ENCODE assay signal across 14 cellular contexts in the genomic region with DNA sequence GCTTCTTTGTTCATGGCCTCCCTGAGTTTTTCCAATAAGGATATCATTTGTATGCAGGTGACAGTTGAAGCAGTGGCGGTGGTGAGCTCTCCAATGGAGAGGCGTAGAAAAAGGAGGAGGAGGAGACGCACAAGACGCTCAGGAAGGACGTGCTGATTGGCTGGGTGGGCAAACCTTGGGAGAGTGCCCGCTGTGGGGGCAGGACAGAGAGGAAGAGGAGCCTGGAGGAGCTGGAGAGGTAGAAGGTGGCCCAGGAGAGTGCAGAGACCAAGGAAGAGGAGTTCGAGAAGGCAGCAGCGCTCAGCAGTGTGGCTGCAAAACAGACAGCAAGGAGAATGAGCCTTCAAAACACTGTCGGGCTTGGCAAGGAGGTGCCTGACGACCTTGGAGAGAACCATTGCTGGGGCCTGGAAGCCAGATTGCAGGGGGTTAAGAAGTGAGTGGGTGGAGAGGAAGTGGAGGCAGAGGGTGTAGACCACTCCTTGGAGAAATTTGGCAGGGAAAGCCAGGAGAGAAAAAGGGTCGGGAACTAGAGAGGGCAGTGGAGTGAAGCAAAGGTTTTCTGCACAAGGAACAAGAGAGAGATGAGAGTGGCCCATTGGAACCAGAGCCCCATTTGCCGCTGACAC. TPM values are rescaled to one million over a fixed set of nuclear protein-coding genes. Genes with fewer than 3 reads are reported as not detected.
DNase-seq lines count a peak whose midpoint lies in the region; ATAC-seq and TF ChIP-seq lines count a peak whose summit lies in the region.
"Had no signal": no experiment of that assay in that cellular context is flagged by ENCODE, and none has a peak within 500 bp of the region (broad histone marks: within the 10 kb centered on the region; RNA-seq: fewer than 3 reads in every experiment).

No MANE protein-coding gene starts in this region.

- 81% methylated on average over 12 of the region's 12 CpGs for WGBS in mesenchymal stem cell

- no peak for TF ChIP-seq CTCF in Caco-2 (IDR thresholded peaks at IDR 0.05; ENCODE audit: insufficient read depth in 1 of 2, low read depth in 1 of 2, low read length in 1 of 2, severe bottlenecking in 1 of 2, unreplicated experiment in 1 of 2)

- intact Hi-C loops in Caco-2 (cut with micrococcal nuclease; ENCODE audit: unreplicated experiment), result no loop called here
- intact Hi-C loops in naive thymus-derived CD4-positive, alpha-beta T cell (cut with micrococcal nuclease), result no loop called here

- H2AK5ac ChIP-seq in mesenchymal stem cell (ENCODE audit: low read length, severe bottlenecking), result no peak overlapping the region

- H3K9me3 Mint-ChIP-seq in Caco-2 (ENCODE audit: unreplicated experiment), result no peaks in the 10 kb centered on the region
- no peaks in the 10 kb centered on the region for H3K9me3 Mint-ChIP-seq in stimulated activated naive B cell treated with anti-CD40 and anti-IgM and Interleukin-4, amounts not matched to agents 10 μg/mL and 1 μg/mL and 100 μg/mL, for 72 hours
- H3K9me3 Mint-ChIP-seq in activated T-cell treated with anti-CD3 and anti-CD28 coated beads, Interleukin-2, amount 50 U/mL, for 24 hours, result no peaks in the 10 kb centered on the region
- H3K9me3 Mint-ChIP-seq in naive thymus-derived CD4-positive, alpha-beta T cell, result no peaks in the 10 kb centered on the region
- H3K9me3 Mint-ChIP-seq: activated T-helper 2 cell treated with anti-CD3 and anti-CD28 coated beads, Interferon-gamma antibody, Interleukin-2, Interleukin-4, amounts not matched to agents 10 μg/mL and 5 μg/mL and 100 μg/mL, durations not matched to agents 14 hours and 24 hours and 36 hours had no signal

- H2BK12ac ChIP-seq in mesenchymal stem cell (ENCODE audit: low read length in 2 of 2), result no peak overlapping the region

- BruUV-seq in Caco-2 (replicated peaks; lab: Mats Ljungman, UMichigan), result no TSS peak

- H3K36me3 ChIP-seq in Caco-2 (ENCODE audit: control insufficient read depth, insufficient read depth, low read length) (no peaks in the 10 kb centered on the region), adipocyte (ENCODE audit: control insufficient read depth, insufficient read depth, low read length, severe bottlenecking) (peaks cover 30% of the 10 kb centered on the region), mesenchymal stem cell (ENCODE audit: control insufficient read depth in 1 of 2, insufficient read depth in 2 of 2, low read depth in 1 of 2, low read length in 2 of 2) (peaks cover 43 to 55% of the 10 kb centered on the region in 2 experiments)
- no peaks in the 10 kb centered on the region for H3K36me3 ChIP-seq in naive thymus-derived CD4-positive, alpha-beta T cell (ENCODE audit: control insufficient read depth in 2 of 3, insufficient read depth in 3 of 3, low read length in 3 of 3)

- no peak overlapping the region for H2BK5ac ChIP-seq in mesenchymal stem cell (ENCODE audit: low read depth, low read length, poor library complexity, severe bottlenecking)

- ATAC-seq in stimulated activated naive B cell treated with anti-CD40 and anti-IgM and Interleukin-4, amounts not matched to agents 10 μg/mL and 1 μg/mL and 100 μg/mL, for 72 hours (replicated peaks), result no peak
- no peak for ATAC-seq in GM21360 (IDR thresholded peaks at IDR 0.05; ENCODE audit: unreplicated experiment)
- no peak for ATAC-seq in naive thymus-derived CD4-positive, alpha-beta T cell

- H3K4me2 ChIP-seq in mesenchymal stem cell (ENCODE audit: low read length, poor library complexity, severe bottlenecking), result no peak overlapping the region
- H3K4me2 ChIP-seq: KMS-11 had no signal

- no peaks in the 10 kb centered on the region for H3K9me3 ChIP-seq in Caco-2
- H3K9me3 ChIP-seq in adipocyte (ENCODE audit: control insufficient read depth, low read length), result no peaks in the 10 kb centered on the region
- H3K9me3 ChIP-seq in mesenchymal stem cell (ENCODE audit: control insufficient read depth, low read length), result no peaks in the 10 kb centered on the region
- no peaks in the 10 kb centered on the region for H3K9me3 ChIP-seq in naive thymus-derived CD4-positive, alpha-beta T cell (ENCODE audit: control insufficient read depth in 2 of 3, low read length in 3 of 3)

- CTCF ChIA-PET in Caco-2 (lab: Charles Lee), result interaction anchor here (0.6 to 17.9 kb wide), 3 partner anchors 13 to 19 kb away, joined by 4 to 775 read pairs (median 5); a partner anchor contains a TSS
- CTCF ChIA-PET in naive thymus-derived CD4-positive, alpha-beta T cell (lab: Charles Lee), result no interaction called here

- H3K4me3 ChIP-seq in Caco-2 (ENCODE audit: low read depth, low read length) (no peak overlapping the region), adipocyte (ENCODE audit: low read length) (peak overlapping the region; percentile 25), mesenchymal stem cell (ENCODE audit: insufficient read depth in 1 of 2, low read depth in 1 of 2, low read length in 2 of 2) (peak overlapping the region in 1 of 2 experiments; percentile 32)
- H3K4me3 ChIP-seq in naive thymus-derived CD4-positive, alpha-beta T cell (ENCODE audit: low read length), result no peak overlapping the region

- H4K91ac ChIP-seq in mesenchymal stem cell (ENCODE audit: low read length), result no peak overlapping the region

- no peak overlapping the region for H3K4me3 Mint-ChIP-seq in Caco-2 (ENCODE audit: unreplicated experiment)
- H3K4me3 Mint-ChIP-seq in stimulated activated naive B cell treated with anti-CD40 and anti-IgM and Interleukin-4, amounts not matched to agents 10 μg/mL and 1 μg/mL and 100 μg/mL, for 72 hours, result peak overlapping the region; percentile 9 to 56
- H3K4me3 Mint-ChIP-seq in activated T-cell treated with anti-CD3 and anti-CD28 coated beads, Interleukin-2, amount 50 U/mL, for 24 hours, result no peak overlapping the region
- peak overlapping the region in 1 of 10 donors; percentile 29 for H3K4me3 Mint-ChIP-seq in naive thymus-derived CD4-positive, alpha-beta T cell

- H3K79me1 ChIP-seq in mesenchymal stem cell (replicated peaks; ENCODE audit: low read length, poor library complexity, severe bottlenecking), result peaks cover 22% of the 10 kb centered on the region

- POLR2A ChIA-PET in Caco-2 (lab: Charles Lee), result no interaction called here
- POLR2A ChIA-PET in naive thymus-derived CD4-positive, alpha-beta T cell (lab: Charles Lee), result interaction anchor here (1.1 kb wide), 1 partner anchor 13 kb away, joined by 3 read pairs; no protein-coding TSS in a partner anchor

- H3K27ac Mint-ChIP-seq in Caco-2 (ENCODE audit: unreplicated experiment), result peak overlapping the region; percentile 13
- peak overlapping the region; percentile 85 for H3K27ac Mint-ChIP-seq in stimulated activated naive B cell treated with anti-CD40 and anti-IgM and Interleukin-4, amounts not matched to agents 10 μg/mL and 1 μg/mL and 100 μg/mL, for 72 hours
- no peak overlapping the region for H3K27ac Mint-ChIP-seq in activated T-cell treated with anti-CD3 and anti-CD28 coated beads, Interleukin-2, amount 50 U/mL, for 24 hours
- H3K27ac Mint-ChIP-seq in naive thymus-derived CD4-positive, alpha-beta T cell, result peak overlapping the region in 2 of 9 donors; percentile 5 to 11
- H3K27ac Mint-ChIP-seq: activated T-helper 2 cell treated with anti-CD3 and anti-CD28 coated beads, Interferon-gamma antibody, Interleukin-2, Interleukin-4, amounts not matched to agents 10 μg/mL and 5 μg/mL and 100 μg/mL, durations not matched to agents 14 hours and 24 hours and 36 hours had no signal

- no peaks in the 10 kb centered on the region for H3K27me3 Mint-ChIP-seq in Caco-2 (ENCODE audit: insufficient read depth, unreplicated experiment)
- H3K27me3 Mint-ChIP-seq in stimulated activated naive B cell treated with anti-CD40 and anti-IgM and Interleukin-4, amounts not matched to agents 10 μg/mL and 1 μg/mL and 100 μg/mL, for 72 hours, result no peaks in the 10 kb centered on the region
- peaks cover 4% of the 10 kb centered on the region for H3K27me3 Mint-ChIP-seq in activated T-cell treated with anti-CD3 and anti-CD28 coated beads, Interleukin-2, amount 50 U/mL, for 24 hours
- H3K27me3 Mint-ChIP-seq in naive thymus-derived CD4-positive, alpha-beta T cell, result peaks cover 0 to 64% (median 8%) of the 10 kb centered on the region in 5 donors

- no peaks in the 10 kb centered on the region for H3K4me1 Mint-ChIP-seq in Caco-2 (ENCODE audit: low read depth, unreplicated experiment)
- peaks cover 73 to 95% of the 10 kb centered on the region in 2 donors for H3K4me1 Mint-ChIP-seq in stimulated activated naive B cell treated with anti-CD40 and anti-IgM and Interleukin-4, amounts not matched to agents 10 μg/mL and 1 μg/mL and 100 μg/mL, for 72 hours
- peaks cover 47% of the 10 kb centered on the region for H3K4me1 Mint-ChIP-seq in activated T-cell treated with anti-CD3 and anti-CD28 coated beads, Interleukin-2, amount 50 U/mL, for 24 hours (ENCODE audit: low read depth)
- peaks cover 20 to 54% (median 34%) of the 10 kb centered on the region in 7 donors for H3K4me1 Mint-ChIP-seq in naive thymus-derived CD4-positive, alpha-beta T cell

- H3K23ac ChIP-seq in mesenchymal stem cell (ENCODE audit: low read length in 2 of 2), result no peak overlapping the region

- no peak overlapping the region for H3K4ac ChIP-seq in mesenchymal stem cell (ENCODE audit: low read depth in 1 of 2, low read length in 2 of 2)

- H4K8ac ChIP-seq in mesenchymal stem cell (ENCODE audit: low read length), result no peak overlapping the region

- DNase-seq in Caco-2, result no peak
- no peak for DNase-seq in adipocyte (ENCODE audit: low read depth)
- no peak for DNase-seq in mesenchymal stem cell
- DNase-seq in stimulated activated naive B cell treated with anti-CD40 and anti-IgM and Interleukin-4, amounts not matched to agents 10 μg/mL and 1 μg/mL and 100 μg/mL, for 72 hours, result no peak
- no peak for DNase-seq in HT-29 (ENCODE audit: low spot score)
- no peak for DNase-seq in activated T-cell treated with anti-CD3 and anti-CD28 coated beads, Interleukin-2, amount 50 U/mL, for 24 hours
- no peak for DNase-seq in naive thymus-derived CD4-positive, alpha-beta T cell
- DNase-seq: activated CD4-positive, alpha-beta T cell treated with anti-CD3 and anti-CD28 coated beads, Interleukin-2, amount 50 U/mL, for 4 hours; EL; NCI-H1694; stimulated activated CD4-positive, alpha-beta T cell treated with anti-CD3 and anti-CD28 coated beads, Interleukin-12 subunit alpha, Interleukin-12 subunit beta, amount 100 ng/mL, for 4 hours had no signal

- no peak overlapping the region for H2BK15ac ChIP-seq in mesenchymal stem cell (ENCODE audit: low read depth, poor library complexity, severe bottlenecking)

- no peaks in the 10 kb centered on the region for H3K4me1 ChIP-seq in Caco-2
- H3K4me1 ChIP-seq in adipocyte (ENCODE audit: control insufficient read depth, insufficient read depth, low read length), result peaks cover 48% of the 10 kb centered on the region
- peaks cover 49% of the 10 kb centered on the region for H3K4me1 ChIP-seq in mesenchymal stem cell (ENCODE audit: control insufficient read depth, insufficient read depth, low read depth, low read length)
- peaks cover 11 to 42% of the 10 kb centered on the region in 2 donors for H3K4me1 ChIP-seq in naive thymus-derived CD4-positive, alpha-beta T cell (ENCODE audit: control insufficient read depth in 2 of 2, insufficient read depth in 2 of 2, low read length in 2 of 2)

- H3K36me3 Mint-ChIP-seq in Caco-2 (ENCODE audit: insufficient read depth, unreplicated experiment), result no peaks in the 10 kb centered on the region
- peaks cover 33 to 61% of the 10 kb centered on the region in 2 donors for H3K36me3 Mint-ChIP-seq in stimulated activated naive B cell treated with anti-CD40 and anti-IgM and Interleukin-4, amounts not matched to agents 10 μg/mL and 1 μg/mL and 100 μg/mL, for 72 hours
- no peaks in the 10 kb centered on the region for H3K36me3 Mint-ChIP-seq in activated T-cell treated with anti-CD3 and anti-CD28 coated beads, Interleukin-2, amount 50 U/mL, for 24 hours (ENCODE audit: low read depth)
- H3K36me3 Mint-ChIP-seq in naive thymus-derived CD4-positive, alpha-beta T cell, result peaks cover 0 to 7% (median 0%) of the 10 kb centered on the region in 5 donors

- H3K18ac ChIP-seq in mesenchymal stem cell (ENCODE audit: low read depth in 1 of 2, low read length in 2 of 2), result no peak overlapping the region

- H3K9ac ChIP-seq in adipocyte (ENCODE audit: low read length) (peak overlapping the region; percentile 72), mesenchymal stem cell (ENCODE audit: low read length) (peak overlapping the region; percentile 41)
- H3K9ac ChIP-seq: KMS-11 had no signal

- no peaks in the 10 kb centered on the region for H3K27me3 ChIP-seq in Caco-2 (replicated peaks; ENCODE audit: control insufficient read depth, insufficient read depth, low read length)
- no peaks in the 10 kb centered on the region for H3K27me3 ChIP-seq in adipocyte (replicated peaks; ENCODE audit: control insufficient read depth, insufficient read depth, low read length)
- no peaks in the 10 kb centered on the region for H3K27me3 ChIP-seq in mesenchymal stem cell (ENCODE audit: control insufficient read depth in 1 of 2, insufficient read depth in 1 of 2, low read length in 2 of 2)
- H3K27me3 ChIP-seq in naive thymus-derived CD4-positive, alpha-beta T cell (ENCODE audit: control insufficient read depth in 2 of 2, insufficient read depth in 2 of 2, low read length in 2 of 2), result no peaks in the 10 kb centered on the region

- H3K27ac ChIP-seq in mesenchymal stem cell (ENCODE audit: low read length, poor library complexity, severe bottlenecking), result no peak overlapping the region
- no peak overlapping the region for H3K27ac ChIP-seq in naive thymus-derived CD4-positive, alpha-beta T cell (ENCODE audit: low read depth, low read length)
- H3K27ac ChIP-seq: KMS-11 had no signal

- no peak overlapping the region for H3K14ac ChIP-seq in mesenchymal stem cell (ENCODE audit: low read length in 2 of 2)

- H2AFZ ChIP-seq in mesenchymal stem cell (ENCODE audit: low read depth, low read length), result no peak overlapping the region

- no peak overlapping the region for H2BK120ac ChIP-seq in mesenchymal stem cell (ENCODE audit: low read depth, low read length)

RNA-seq across cellular contexts. Expression of a gene that starts 7.5 kb away (rescaled TPM):
- total RNA-seq in Caco-2 (2022), result 4.5 and 5.8 TPM in 2 replicates
- 5.7 TPM for polyA plus RNA-seq in mesenchymal stem cell (2013, experiment 1 of 2)
- polyA plus RNA-seq in mesenchymal stem cell (2013, experiment 2 of 2), result 5.8 TPM
- total RNA-seq in HT-29 (2014; rRNA removed; shearing (Covaris generic)), result 25.5 and 29.7 TPM in 2 replicates
- total RNA-seq in naive thymus-derived CD4-positive, alpha-beta T cell, result 1 to 10 TPM in 2 of 5 experiments, under 1 TPM in 3; 0.32 to 7.8 (median 0.70) TPM
- not detected for polyA plus RNA-seq in naive thymus-derived CD4-positive, alpha-beta T cell

RNA-seq across cellular contexts. Expression of a gene that starts 12.5 kb away (rescaled TPM):
- 29.8 and 30.8 TPM in 2 replicates for total RNA-seq in Caco-2 (2022)
- polyA plus RNA-seq in mesenchymal stem cell (2013, experiment 1 of 2), result 117 TPM
- polyA plus RNA-seq in mesenchymal stem cell (2013, experiment 2 of 2), result 117 TPM
- 137 and 138 TPM in 2 replicates for total RNA-seq in HT-29 (2014; rRNA removed; shearing (Covaris generic))
- total RNA-seq in naive thymus-derived CD4-positive, alpha-beta T cell, result 100 to 1,000 TPM in 1 of 5 experiments, 10 to 100 TPM in 4; 59.9 to 104 (median 76.1) TPM
- 100 to 1,000 TPM in 1 of 2 donors, 10 to 100 TPM in 1; 98.9 to 116 TPM for polyA plus RNA-seq in naive thymus-derived CD4-positive, alpha-beta T cell

RNA-seq across cellular contexts. Expression of a gene that starts 25.9 kb away (rescaled TPM):
- 55.1 and 63.5 TPM in 2 replicates for total RNA-seq in Caco-2 (2022)
- polyA plus RNA-seq in mesenchymal stem cell (2013, experiment 1 of 2), result 8.5 TPM
- 7.7 TPM for polyA plus RNA-seq in mesenchymal stem cell (2013, experiment 2 of 2)
- 35.2 and 38.4 TPM in 2 replicates for total RNA-seq in HT-29 (2014; rRNA removed; shearing (Covaris generic))
- total RNA-seq in naive thymus-derived CD4-positive, alpha-beta T cell, result 10 to 100 TPM; 25.6 to 48.0 (median 45.0) TPM
- 1 to 10 TPM; 6.3 to 7.2 TPM for polyA plus RNA-seq in naive thymus-derived CD4-positive, alpha-beta T cell

RNA-seq across cellular contexts. Expression of a gene that starts 35.8 kb away (rescaled TPM):
- 384 and 389 TPM in 2 replicates for total RNA-seq in Caco-2 (2022)
- 157 TPM for polyA plus RNA-seq in mesenchymal stem cell (2013, experiment 1 of 2)
- polyA plus RNA-seq in mesenchymal stem cell (2013, experiment 2 of 2), result 161 TPM
- 610 and 631 TPM in 2 replicates for total RNA-seq in HT-29 (2014; rRNA removed; shearing (Covaris generic))
- 100 to 1,000 TPM in 4 of 5 experiments, 10 to 100 TPM in 1; 83.0 to 339 (median 122) TPM for total RNA-seq in naive thymus-derived CD4-positive, alpha-beta T cell
- polyA plus RNA-seq in naive thymus-derived CD4-positive, alpha-beta T cell, result 100 to 1,000 TPM; 350 to 363 TPM

RNA-seq across cellular contexts. Expression of a gene that starts 38.0 kb away (rescaled TPM):
- 0.26 TPM in 1 of 2 replicates, not detected in the other for total RNA-seq in Caco-2 (2022)
- not detected for polyA plus RNA-seq in mesenchymal stem cell (2013, experiment 1 of 2)
- not detected for polyA plus RNA-seq in mesenchymal stem cell (2013, experiment 2 of 2)
- total RNA-seq in HT-29 (2014; rRNA removed; shearing (Covaris generic)), result 0.15 TPM in 1 of 2 replicates, not detected in the other
- total RNA-seq in naive thymus-derived CD4-positive, alpha-beta T cell, result 100 to 1,000 TPM; 243 to 425 (median 346) TPM
- polyA plus RNA-seq in naive thymus-derived CD4-positive, alpha-beta T cell, result 100 to 1,000 TPM; 225 to 366 TPM

Comparison
In these comparisons a context has a peak if more than half of its experiments do, and no peak if none do; other contexts are left out.
1. H3K4me3 Mint-ChIP-seq: peak in stimulated activated naive B cell treated with anti-CD40 and anti-IgM and Interleukin-4, amounts not matched to agents 10 μg/mL and 1 μg/mL and 100 μg/mL, for 72 hours (2 of 2); none in Caco-2 (single experiment) and activated T-cell treated with anti-CD3 and anti-CD28 coated beads, Interleukin-2, amount 50 U/mL, for 24 hours (single experiment).